8 cellular contexts compared by ENCODE assay signal in genomic region chr1:24932284-24932683, GRCh38. TPM values are rescaled to one million over a fixed set of nuclear protein-coding genes. Genes with fewer than 3 reads are reported as not detected.
DNase-seq lines count a peak whose midpoint lies in the region; ATAC-seq and TF ChIP-seq lines count a peak whose summit lies in the region.

No MANE protein-coding gene starts in this region.

- TF ChIP-seq POLR2A in testis (IDR thresholded peaks at IDR 0.05): no peak

- peaks cover 0 to 2% (median 0%) of the 10 kb centered on the region in 7 donors for H3K9me3 Mint-ChIP-seq in CD4-positive, CD25-positive, alpha-beta regulatory T cell

- peaks cover 10% of the 10 kb centered on the region for H3K27me3 Mint-ChIP-seq in CD4-positive, CD25-positive, alpha-beta regulatory T cell

- intact Hi-C loops in testis (cut with DNase I; ENCODE audit: low total_unique reads): no loop called here

- H3K36me3 ChIP-seq in CD4-positive, CD25-positive, alpha-beta regulatory T cell (ENCODE audit: control insufficient read depth, insufficient read depth, low read length): no peaks in the 10 kb centered on the region
- H3K36me3 ChIP-seq in lung (ENCODE audit: control insufficient read depth in 2 of 2, insufficient read depth in 2 of 2, low read length in 2 of 2): no peaks in the 10 kb centered on the region
- H3K36me3 ChIP-seq in testis (ENCODE audit: low read depth, missing control alignments): no peaks in the 10 kb centered on the region

- H3K27ac Mint-ChIP-seq in CD4-positive, CD25-positive, alpha-beta regulatory T cell: peak overlapping the region in 2 of 3 donors; percentile 52 to 54

- TF ChIP-seq CTCF in VCaP (conservative IDR thresholded peaks at IDR 0.05): peak; percentile 24; the same call in 1 of the 2 replicates
- TF ChIP-seq CTCF in cardiac fibroblast (IDR thresholded peaks at IDR 0.05; ENCODE audit: low read depth, low read length): no peak
- TF ChIP-seq CTCF in lung (IDR thresholded peaks at IDR 0.05; ENCODE audit: control extremely low read depth, extremely low read depth): peak; percentile 48
- peak in 2 of 3 experiments; percentile 33 to 83 for TF ChIP-seq CTCF in testis (IDR thresholded peaks at IDR 0.05)

- ATAC-seq in CD4-positive, CD25-positive, alpha-beta regulatory T cell (ENCODE audit: low read depth in 2 of 2): peak; percentile 9 to 27
- ATAC-seq in lung (ENCODE audit: insufficient read depth, low FRiP score) (peak; percentile 54), GM21786 (IDR thresholded peaks at IDR 0.05; ENCODE audit: unreplicated experiment) (no peak), GM18502 (IDR thresholded peaks at IDR 0.05; ENCODE audit: poor library complexity, unreplicated experiment) (no peak)

- H3K27me3 ChIP-seq in CD4-positive, CD25-positive, alpha-beta regulatory T cell (ENCODE audit: control insufficient read depth, insufficient read depth, low read length): no peaks in the 10 kb centered on the region
- H3K27me3 ChIP-seq in lung (ENCODE audit: control insufficient read depth, insufficient read depth): no peaks in the 10 kb centered on the region
- no peaks in the 10 kb centered on the region for H3K27me3 ChIP-seq in testis

- WGBS in lung, 2 donors: 4 to 5% methylated on average over 31 to 34 of the region's 34 CpGs
- 3 to 13% methylated on average over 4 to 34 of the region's 34 CpGs for WGBS in testis, 2 donors

- H3K36me3 Mint-ChIP-seq in CD4-positive, CD25-positive, alpha-beta regulatory T cell: peaks cover 3% of the 10 kb centered on the region

- peaks cover 0 to 45% (median 4%) of the 10 kb centered on the region in 4 donors for H3K4me1 Mint-ChIP-seq in CD4-positive, CD25-positive, alpha-beta regulatory T cell

- H3K4me3 Mint-ChIP-seq in CD4-positive, CD25-positive, alpha-beta regulatory T cell: peak overlapping the region in 3 of 4 donors; percentile 64 to 82 (median 74)

- peaks cover 46% of the 10 kb centered on the region for H3K4me1 ChIP-seq in CD4-positive, CD25-positive, alpha-beta regulatory T cell (ENCODE audit: control insufficient read depth, insufficient read depth, low read length, poor library complexity, severe bottlenecking)
- H3K4me1 ChIP-seq in lung (ENCODE audit: control insufficient read depth in 2 of 2, insufficient read depth in 2 of 2, low read length in 2 of 2): peaks cover 0 to 21% of the 10 kb centered on the region in 2 donors
- peaks cover 3% of the 10 kb centered on the region for H3K4me1 ChIP-seq in testis

- H3K4me3 ChIP-seq in CD4-positive, CD25-positive, alpha-beta regulatory T cell (ENCODE audit: low read depth, low read length): peak overlapping the region; percentile 13
- peak overlapping the region in 1 of 2 donors; percentile 14 for H3K4me3 ChIP-seq in cardiac fibroblast (replicated peaks in 1 of 2; ENCODE audit: low read depth in 2 of 2, low read length in 2 of 2)
- no peak overlapping the region for H3K4me3 ChIP-seq in lung
- peak overlapping the region in 1 of 2 donors; percentile 18 for H3K4me3 ChIP-seq in testis

- no peak overlapping the region for H3K27ac ChIP-seq in CD4-positive, CD25-positive, alpha-beta regulatory T cell (ENCODE audit: insufficient read depth, low read length, poor library complexity, severe bottlenecking)
- H3K27ac ChIP-seq in VCaP (no peak overlapping the region), lung (ENCODE audit: low read depth in 1 of 2, low read length in 1 of 2) (no peak overlapping the region), testis (no peak overlapping the region)

- H3K9me3 ChIP-seq in CD4-positive, CD25-positive, alpha-beta regulatory T cell (ENCODE audit: control insufficient read depth in 2 of 2, low read length in 2 of 2): no peaks in the 10 kb centered on the region
- peaks cover 0 to 4% of the 10 kb centered on the region in 2 donors for H3K9me3 ChIP-seq in lung (ENCODE audit: control insufficient read depth in 2 of 2, insufficient read depth in 1 of 2, low read length in 1 of 2)
- no peaks in the 10 kb centered on the region for H3K9me3 ChIP-seq in testis

- peak; percentile 48 to 68 (median 56) for DNase-seq in CD4-positive, CD25-positive, alpha-beta regulatory T cell
- DNase-seq in HUDEP-2 (lab: John Stamatoyannopoulos, UW; ENCODE audit: unreplicated experiment in 76 of 76): peak in 40 of 76 experiments; percentile 4 to 55 (median 25)
- peak; percentile 13 to 18 for DNase-seq in cardiac fibroblast (ENCODE audit: low read depth in 2 of 2)
- DNase-seq in lung (ENCODE audit: low spot score): no peak
- peak; percentile 38 for DNase-seq in testis

RNA-seq across cellular contexts. Expression of gene RUNX3, which starts 2.2 kb away (rescaled TPM):
- total RNA-seq in CD4-positive, CD25-positive, alpha-beta regulatory T cell: 268 TPM
- polyA plus RNA-seq in CD4-positive, CD25-positive, alpha-beta regulatory T cell: 10 to 100 TPM; 12.0 to 23.3 (median 15.8) TPM
- 1 to 10 TPM; 1.7 to 9.0 TPM for total RNA-seq in lung
- 1 to 10 TPM; 2.1 to 6.8 TPM for polyA plus RNA-seq in lung
- total RNA-seq in testis: 1 to 10 TPM; 5.7 to 6.4 TPM
- 5.1 TPM for polyA plus RNA-seq in testis (ENCODE audit: insufficient read depth, low read depth, low replicate concordance)

Comparison
In these comparisons a context has a peak if more than half of its experiments do, and no peak if none do; other contexts are left out.
1. ATAC-seq: peak in CD4-positive, CD25-positive, alpha-beta regulatory T cell (2 of 2) and lung (single experiment); none in GM21786 (single experiment) and GM18502 (single experiment).
2. RNA of gene RUNX3, which starts 2.2 kb away (total RNA-seq): 268 TPM in CD4-positive, CD25-positive, alpha-beta regulatory T cell (single experiment); 1.7 to 9.0 TPM in lung and 5.7 to 6.4 TPM in testis; every median in the first group is over 10 times any median in the second.